1 cellular context compared by ENCODE assay signal in the genomic region with DNA sequence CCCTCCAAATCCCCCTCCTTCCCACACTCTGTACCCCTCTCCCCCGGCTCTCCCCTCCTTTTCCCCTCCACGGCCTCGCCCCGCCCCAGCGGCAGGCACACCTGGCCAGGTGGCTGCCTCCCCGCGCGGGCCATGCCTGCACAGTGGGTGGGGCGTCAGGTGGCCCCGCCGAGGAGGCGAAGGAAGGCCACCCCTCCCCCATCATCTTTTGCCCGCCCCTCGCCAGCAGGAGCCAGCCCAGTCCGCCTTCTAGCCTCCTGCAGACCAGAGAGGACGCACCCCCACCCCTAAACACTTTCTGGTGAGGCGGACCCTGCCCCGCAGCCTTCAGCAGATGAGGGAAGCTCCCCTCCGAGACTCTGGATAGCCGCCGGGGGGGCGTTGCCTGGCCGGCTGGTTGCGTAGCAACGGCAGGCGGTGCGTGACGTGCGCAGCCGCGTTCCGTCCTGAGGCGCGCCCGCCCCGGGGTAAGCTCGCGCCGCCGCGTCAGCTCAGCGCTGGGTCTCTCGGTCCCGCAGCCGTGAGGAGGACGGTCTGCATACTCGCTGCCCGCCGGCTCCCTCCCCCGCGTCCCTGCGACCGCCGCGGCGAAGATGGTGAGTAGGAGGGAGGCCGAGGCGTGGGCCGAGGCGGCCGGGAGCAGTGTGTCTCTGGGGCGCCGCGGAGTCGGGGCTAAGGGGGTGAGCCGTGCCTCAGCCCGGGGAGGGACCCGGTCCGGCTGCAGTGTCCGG.
A peak's percentile ranks its signal among the peaks of the same experiment; 100 is the strongest.
TF ChIP-seq lines count a peak whose summit lies in the region.

A gene (plus strand): TSS at position 460 of the 731 bp plus-strand sequence. CDS start 134 bp downstream, at position 594.

TF ChIP-seq in WTC11, 78 proteins besides CTCF, POLR2A, EP300 and RAD21 (continued from another document):
- TF ChIP-seq, protein P1, sequence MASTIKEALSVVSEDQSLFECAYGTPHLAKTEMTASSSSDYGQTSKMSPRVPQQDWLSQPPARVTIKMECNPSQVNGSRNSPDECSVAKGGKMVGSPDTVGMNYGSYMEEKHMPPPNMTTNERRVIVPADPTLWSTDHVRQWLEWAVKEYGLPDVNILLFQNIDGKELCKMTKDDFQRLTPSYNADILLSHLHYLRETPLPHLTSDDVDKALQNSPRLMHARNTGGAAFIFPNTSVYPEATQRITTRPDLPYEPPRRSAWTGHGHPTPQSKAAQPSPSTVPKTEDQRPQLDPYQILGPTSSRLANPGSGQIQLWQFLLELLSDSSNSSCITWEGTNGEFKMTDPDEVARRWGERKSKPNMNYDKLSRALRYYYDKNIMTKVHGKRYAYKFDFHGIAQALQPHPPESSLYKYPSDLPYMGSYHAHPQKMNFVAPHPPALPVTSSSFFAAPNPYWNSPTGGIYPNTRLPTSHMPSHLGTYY (CRISPR knock-in tag; IDR thresholded peaks at IDR 0.05) = no peak
- TF ChIP-seq, protein P2, sequence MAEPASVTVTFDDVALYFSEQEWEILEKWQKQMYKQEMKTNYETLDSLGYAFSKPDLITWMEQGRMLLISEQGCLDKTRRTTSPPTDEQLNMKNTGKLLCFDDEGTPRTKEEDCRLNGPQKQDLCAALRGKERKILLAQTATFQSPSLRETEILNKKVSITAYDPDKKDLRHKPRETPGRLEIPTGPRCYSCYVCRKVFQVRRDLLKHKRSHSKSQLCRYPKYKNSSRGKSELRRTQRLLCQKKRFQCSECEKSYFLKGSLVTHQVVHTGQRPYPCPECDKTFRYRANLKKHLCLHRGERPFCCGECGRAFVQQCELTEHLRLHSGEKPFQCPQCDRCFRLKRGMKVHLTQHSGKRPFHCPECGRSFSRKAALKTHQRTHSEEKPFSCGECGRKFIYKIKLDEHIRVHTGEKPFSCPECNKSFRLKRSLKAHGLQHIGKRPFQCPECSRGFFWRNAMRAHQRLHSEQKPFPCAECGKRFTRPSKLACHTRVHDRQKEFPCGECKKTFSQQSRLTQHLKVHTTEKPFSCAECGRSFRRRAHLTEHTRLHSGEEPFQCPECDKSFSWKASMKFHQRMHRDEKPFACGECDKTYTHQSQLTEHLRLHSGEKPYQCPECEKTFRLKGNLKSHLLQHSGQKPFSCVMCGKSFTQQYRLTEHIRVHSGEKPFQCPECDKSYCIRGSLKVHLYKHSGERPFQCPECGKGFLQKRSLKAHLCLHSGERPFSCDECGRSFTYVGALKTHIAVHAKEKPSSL (CRISPR knock-in tag; conservative IDR thresholded peaks at IDR 0.05) = no peak
- TF ChIP-seq ETV6 (CRISPR knock-in tag; IDR thresholded peaks at IDR 0.05) = no peak; the same call in 1 of the 2 replicates
- TF ChIP-seq, protein P3, sequence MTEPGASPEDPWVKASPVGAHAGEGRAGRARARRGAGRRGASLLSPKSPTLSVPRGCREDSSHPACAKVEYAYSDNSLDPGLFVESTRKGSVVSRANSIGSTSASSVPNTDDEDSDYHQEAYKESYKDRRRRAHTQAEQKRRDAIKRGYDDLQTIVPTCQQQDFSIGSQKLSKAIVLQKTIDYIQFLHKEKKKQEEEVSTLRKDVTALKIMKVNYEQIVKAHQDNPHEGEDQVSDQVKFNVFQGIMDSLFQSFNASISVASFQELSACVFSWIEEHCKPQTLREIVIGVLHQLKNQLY (CRISPR knock-in tag; IDR thresholded peaks at IDR 0.05) = no peak
- TF ChIP-seq TEAD4 (CRISPR knock-in tag; IDR thresholded peaks at IDR 0.05) = peak; percentile 73; the same call in 1 of the 2 replicates
- TF ChIP-seq ZNF232 (CRISPR knock-in tag; IDR thresholded peaks at IDR 0.05) = 0 out of 2 replicates have a peak, but pooled peaks have one; percentile 62
- 0 out of 2 replicates have a peak, but pooled peaks have one; percentile 48 for TF ChIP-seq CREM (CRISPR knock-in tag; IDR thresholded peaks at IDR 0.05)
- TF ChIP-seq, protein P4, sequence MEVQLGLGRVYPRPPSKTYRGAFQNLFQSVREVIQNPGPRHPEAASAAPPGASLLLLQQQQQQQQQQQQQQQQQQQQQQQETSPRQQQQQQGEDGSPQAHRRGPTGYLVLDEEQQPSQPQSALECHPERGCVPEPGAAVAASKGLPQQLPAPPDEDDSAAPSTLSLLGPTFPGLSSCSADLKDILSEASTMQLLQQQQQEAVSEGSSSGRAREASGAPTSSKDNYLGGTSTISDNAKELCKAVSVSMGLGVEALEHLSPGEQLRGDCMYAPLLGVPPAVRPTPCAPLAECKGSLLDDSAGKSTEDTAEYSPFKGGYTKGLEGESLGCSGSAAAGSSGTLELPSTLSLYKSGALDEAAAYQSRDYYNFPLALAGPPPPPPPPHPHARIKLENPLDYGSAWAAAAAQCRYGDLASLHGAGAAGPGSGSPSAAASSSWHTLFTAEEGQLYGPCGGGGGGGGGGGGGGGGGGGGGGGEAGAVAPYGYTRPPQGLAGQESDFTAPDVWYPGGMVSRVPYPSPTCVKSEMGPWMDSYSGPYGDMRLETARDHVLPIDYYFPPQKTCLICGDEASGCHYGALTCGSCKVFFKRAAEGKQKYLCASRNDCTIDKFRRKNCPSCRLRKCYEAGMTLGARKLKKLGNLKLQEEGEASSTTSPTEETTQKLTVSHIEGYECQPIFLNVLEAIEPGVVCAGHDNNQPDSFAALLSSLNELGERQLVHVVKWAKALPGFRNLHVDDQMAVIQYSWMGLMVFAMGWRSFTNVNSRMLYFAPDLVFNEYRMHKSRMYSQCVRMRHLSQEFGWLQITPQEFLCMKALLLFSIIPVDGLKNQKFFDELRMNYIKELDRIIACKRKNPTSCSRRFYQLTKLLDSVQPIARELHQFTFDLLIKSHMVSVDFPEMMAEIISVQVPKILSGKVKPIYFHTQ (CRISPR knock-in tag; IDR thresholded peaks at IDR 0.05) = no peak
- TF ChIP-seq PRRX2 (CRISPR knock-in tag; IDR thresholded peaks at IDR 0.05) = no peak
- no peak for TF ChIP-seq EMX1 (CRISPR knock-in tag; IDR thresholded peaks at IDR 0.05)
- no peak for TF ChIP-seq ZNF138 (CRISPR knock-in tag; conservative IDR thresholded peaks at IDR 0.05)
- TF ChIP-seq, protein P5, sequence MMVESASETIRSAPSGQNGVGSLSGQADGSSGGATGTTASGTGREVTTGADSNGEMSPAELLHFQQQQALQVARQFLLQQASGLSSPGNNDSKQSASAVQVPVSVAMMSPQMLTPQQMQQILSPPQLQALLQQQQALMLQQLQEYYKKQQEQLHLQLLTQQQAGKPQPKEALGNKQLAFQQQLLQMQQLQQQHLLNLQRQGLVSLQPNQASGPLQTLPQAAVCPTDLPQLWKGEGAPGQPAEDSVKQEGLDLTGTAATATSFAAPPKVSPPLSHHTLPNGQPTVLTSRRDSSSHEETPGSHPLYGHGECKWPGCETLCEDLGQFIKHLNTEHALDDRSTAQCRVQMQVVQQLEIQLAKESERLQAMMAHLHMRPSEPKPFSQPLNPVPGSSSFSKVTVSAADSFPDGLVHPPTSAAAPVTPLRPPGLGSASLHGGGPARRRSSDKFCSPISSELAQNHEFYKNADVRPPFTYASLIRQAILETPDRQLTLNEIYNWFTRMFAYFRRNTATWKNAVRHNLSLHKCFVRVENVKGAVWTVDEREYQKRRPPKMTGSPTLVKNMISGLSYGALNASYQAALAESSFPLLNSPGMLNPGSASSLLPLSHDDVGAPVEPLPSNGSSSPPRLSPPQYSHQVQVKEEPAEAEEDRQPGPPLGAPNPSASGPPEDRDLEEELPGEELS (CRISPR knock-in tag; IDR thresholded peaks at IDR 0.05) = no peak
- TF ChIP-seq ZNF219 (CRISPR knock-in tag; IDR thresholded peaks at IDR 0.05; ENCODE audit: borderline replicate concordance) = peak; percentile 34; the same call in 1 of the 2 replicates
- 0 out of 2 replicates have a peak, but pooled peaks have one; percentile 27 for TF ChIP-seq ZNF423 (CRISPR knock-in tag; IDR thresholded peaks at IDR 0.05)
- TF ChIP-seq, protein P6, sequence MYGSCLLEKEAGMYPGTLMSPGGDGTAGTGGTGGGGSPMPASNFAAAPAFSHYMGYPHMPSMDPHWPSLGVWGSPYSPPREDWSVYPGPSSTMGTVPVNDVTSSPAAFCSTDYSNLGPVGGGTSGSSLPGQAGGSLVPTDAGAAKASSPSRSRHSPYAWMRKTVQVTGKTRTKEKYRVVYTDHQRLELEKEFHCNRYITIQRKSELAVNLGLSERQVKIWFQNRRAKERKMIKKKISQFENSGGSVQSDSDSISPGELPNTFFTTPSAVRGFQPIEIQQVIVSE (CRISPR knock-in tag; IDR thresholded peaks at IDR 0.05; ENCODE audit: borderline replicate concordance) = no peak
- TF ChIP-seq OVOL2 (CRISPR knock-in tag; IDR thresholded peaks at IDR 0.05; ENCODE audit: borderline replicate concordance) = no peak
- TF ChIP-seq SMAD3 (CRISPR knock-in tag; IDR thresholded peaks at IDR 0.05; ENCODE audit: borderline replicate concordance) = no peak
- no peak for TF ChIP-seq RORB (CRISPR knock-in tag; IDR thresholded peaks at IDR 0.05)
- TF ChIP-seq NFATC4 (CRISPR knock-in tag; IDR thresholded peaks at IDR 0.05) = no peak
- TF ChIP-seq, protein P7, sequence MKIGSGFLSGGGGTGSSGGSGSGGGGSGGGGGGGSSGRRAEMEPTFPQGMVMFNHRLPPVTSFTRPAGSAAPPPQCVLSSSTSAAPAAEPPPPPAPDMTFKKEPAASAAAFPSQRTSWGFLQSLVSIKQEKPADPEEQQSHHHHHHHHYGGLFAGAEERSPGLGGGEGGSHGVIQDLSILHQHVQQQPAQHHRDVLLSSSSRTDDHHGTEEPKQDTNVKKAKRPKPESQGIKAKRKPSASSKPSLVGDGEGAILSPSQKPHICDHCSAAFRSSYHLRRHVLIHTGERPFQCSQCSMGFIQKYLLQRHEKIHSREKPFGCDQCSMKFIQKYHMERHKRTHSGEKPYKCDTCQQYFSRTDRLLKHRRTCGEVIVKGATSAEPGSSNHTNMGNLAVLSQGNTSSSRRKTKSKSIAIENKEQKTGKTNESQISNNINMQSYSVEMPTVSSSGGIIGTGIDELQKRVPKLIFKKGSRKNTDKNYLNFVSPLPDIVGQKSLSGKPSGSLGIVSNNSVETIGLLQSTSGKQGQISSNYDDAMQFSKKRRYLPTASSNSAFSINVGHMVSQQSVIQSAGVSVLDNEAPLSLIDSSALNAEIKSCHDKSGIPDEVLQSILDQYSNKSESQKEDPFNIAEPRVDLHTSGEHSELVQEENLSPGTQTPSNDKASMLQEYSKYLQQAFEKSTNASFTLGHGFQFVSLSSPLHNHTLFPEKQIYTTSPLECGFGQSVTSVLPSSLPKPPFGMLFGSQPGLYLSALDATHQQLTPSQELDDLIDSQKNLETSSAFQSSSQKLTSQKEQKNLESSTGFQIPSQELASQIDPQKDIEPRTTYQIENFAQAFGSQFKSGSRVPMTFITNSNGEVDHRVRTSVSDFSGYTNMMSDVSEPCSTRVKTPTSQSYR (CRISPR knock-in tag; IDR thresholded peaks at IDR 0.05) = peak; percentile 94
- TF ChIP-seq, protein P8, sequence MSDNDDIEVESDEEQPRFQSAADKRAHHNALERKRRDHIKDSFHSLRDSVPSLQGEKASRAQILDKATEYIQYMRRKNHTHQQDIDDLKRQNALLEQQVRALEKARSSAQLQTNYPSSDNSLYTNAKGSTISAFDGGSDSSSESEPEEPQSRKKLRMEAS (CRISPR knock-in tag; IDR thresholded peaks at IDR 0.05) = no peak; the same call in 1 of the 2 replicates
- TF ChIP-seq, protein P9, sequence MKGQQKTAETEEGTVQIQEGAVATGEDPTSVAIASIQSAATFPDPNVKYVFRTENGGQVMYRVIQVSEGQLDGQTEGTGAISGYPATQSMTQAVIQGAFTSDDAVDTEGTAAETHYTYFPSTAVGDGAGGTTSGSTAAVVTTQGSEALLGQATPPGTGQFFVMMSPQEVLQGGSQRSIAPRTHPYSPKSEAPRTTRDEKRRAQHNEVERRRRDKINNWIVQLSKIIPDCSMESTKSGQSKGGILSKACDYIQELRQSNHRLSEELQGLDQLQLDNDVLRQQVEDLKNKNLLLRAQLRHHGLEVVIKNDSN (CRISPR knock-in tag; IDR thresholded peaks at IDR 0.05) = 0 out of 2 replicates have a peak, but pooled peaks have one; percentile 30
- TF ChIP-seq CBFB (CRISPR knock-in tag; IDR thresholded peaks at IDR 0.05; ENCODE audit: low read depth) = peak; percentile 87; the same call in 1 of the 2 replicates
- TF ChIP-seq, protein P10, sequence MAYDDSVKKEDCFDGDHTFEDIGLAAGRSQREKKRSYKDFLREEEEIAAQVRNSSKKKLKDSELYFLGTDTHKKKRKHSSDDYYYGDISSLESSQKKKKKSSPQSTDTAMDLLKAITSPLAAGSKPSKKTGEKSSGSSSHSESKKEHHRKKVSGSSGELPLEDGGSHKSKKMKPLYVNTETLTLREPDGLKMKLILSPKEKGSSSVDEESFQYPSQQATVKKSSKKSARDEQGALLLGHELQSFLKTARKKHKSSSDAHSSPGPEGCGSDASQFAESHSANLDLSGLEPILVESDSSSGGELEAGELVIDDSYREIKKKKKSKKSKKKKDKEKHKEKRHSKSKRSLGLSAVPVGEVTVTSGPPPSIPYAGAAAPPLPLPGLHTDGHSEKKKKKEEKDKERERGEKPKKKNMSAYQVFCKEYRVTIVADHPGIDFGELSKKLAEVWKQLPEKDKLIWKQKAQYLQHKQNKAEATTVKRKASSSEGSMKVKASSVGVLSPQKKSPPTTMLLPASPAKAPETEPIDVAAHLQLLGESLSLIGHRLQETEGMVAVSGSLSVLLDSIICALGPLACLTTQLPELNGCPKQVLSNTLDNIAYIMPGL (CRISPR knock-in tag; IDR thresholded peaks at IDR 0.05) = peak; percentile 92; the same call in 1 of the 2 replicates
- no peak for TF ChIP-seq RELA (CRISPR knock-in tag; IDR thresholded peaks at IDR 0.05; ENCODE audit: borderline replicate concordance)
- TF ChIP-seq, protein P11, sequence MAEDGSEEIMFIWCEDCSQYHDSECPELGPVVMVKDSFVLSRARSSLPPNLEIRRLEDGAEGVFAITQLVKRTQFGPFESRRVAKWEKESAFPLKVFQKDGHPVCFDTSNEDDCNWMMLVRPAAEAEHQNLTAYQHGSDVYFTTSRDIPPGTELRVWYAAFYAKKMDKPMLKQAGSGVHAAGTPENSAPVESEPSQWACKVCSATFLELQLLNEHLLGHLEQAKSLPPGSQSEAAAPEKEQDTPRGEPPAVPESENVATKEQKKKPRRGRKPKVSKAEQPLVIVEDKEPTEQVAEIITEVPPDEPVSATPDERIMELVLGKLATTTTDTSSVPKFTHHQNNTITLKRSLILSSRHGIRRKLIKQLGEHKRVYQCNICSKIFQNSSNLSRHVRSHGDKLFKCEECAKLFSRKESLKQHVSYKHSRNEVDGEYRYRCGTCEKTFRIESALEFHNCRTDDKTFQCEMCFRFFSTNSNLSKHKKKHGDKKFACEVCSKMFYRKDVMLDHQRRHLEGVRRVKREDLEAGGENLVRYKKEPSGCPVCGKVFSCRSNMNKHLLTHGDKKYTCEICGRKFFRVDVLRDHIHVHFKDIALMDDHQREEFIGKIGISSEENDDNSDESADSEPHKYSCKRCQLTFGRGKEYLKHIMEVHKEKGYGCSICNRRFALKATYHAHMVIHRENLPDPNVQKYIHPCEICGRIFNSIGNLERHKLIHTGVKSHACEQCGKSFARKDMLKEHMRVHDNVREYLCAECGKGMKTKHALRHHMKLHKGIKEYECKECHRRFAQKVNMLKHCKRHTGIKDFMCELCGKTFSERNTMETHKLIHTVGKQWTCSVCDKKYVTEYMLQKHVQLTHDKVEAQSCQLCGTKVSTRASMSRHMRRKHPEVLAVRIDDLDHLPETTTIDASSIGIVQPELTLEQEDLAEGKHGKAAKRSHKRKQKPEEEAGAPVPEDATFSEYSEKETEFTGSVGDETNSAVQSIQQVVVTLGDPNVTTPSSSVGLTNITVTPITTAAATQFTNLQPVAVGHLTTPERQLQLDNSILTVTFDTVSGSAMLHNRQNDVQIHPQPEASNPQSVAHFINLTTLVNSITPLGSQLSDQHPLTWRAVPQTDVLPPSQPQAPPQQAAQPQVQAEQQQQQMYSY (CRISPR knock-in tag; IDR thresholded peaks at IDR 0.05) = no peak; the same call in 1 of the 2 replicates
- 0 out of 2 replicates have a peak, but pooled peaks have one; percentile 42 for TF ChIP-seq MYBL2 (CRISPR knock-in tag; IDR thresholded peaks at IDR 0.05)
- TF ChIP-seq TEAD1 (CRISPR knock-in tag; IDR thresholded peaks at IDR 0.05) = 0 out of 2 replicates have a peak, but pooled peaks have one; percentile 42
